In genomic region chr1:119606394-119606793, GRCh38 we compare ENCODE assay signal across 18 cellular contexts. TPM values are rescaled to one million over a fixed set of nuclear protein-coding genes. Genes with fewer than 3 reads are reported as not detected.
DNase-seq lines count a peak whose midpoint lies in the region; ATAC-seq, FAIRE-seq and TF ChIP-seq lines count a peak whose summit lies in the region.
"Had no signal": no experiment of that assay in that cellular context is flagged by ENCODE, and none has a peak within 500 bp of the region (broad histone marks: within the 10 kb centered on the region; RNA-seq: fewer than 3 reads in every experiment).

No MANE protein-coding gene starts in this region.

- H2AFZ ChIP-seq in OCI-LY3 (ENCODE audit: low read depth, low read length) = no peak overlapping the region
- no peak overlapping the region for H2AFZ ChIP-seq in astrocyte (ENCODE audit: low read depth, low read length)
- H2AFZ ChIP-seq: GM23338 had no signal

- H3K27ac Mint-ChIP-seq in astrocyte (ENCODE audit: unreplicated experiment) = peak overlapping the region; percentile 0
- H3K27ac Mint-ChIP-seq in type B pancreatic cell = peak overlapping the region; percentile 35
- H3K27ac Mint-ChIP-seq: CD4-positive, alpha-beta memory T cell; GM23338 had no signal

- H3K27me3 Mint-ChIP-seq in astrocyte (ENCODE audit: low read depth, unreplicated experiment) (no peaks in the 10 kb centered on the region), type B pancreatic cell (peaks cover under 1% of the 10 kb centered on the region)

- H3K4me3 Mint-ChIP-seq in astrocyte (ENCODE audit: unreplicated experiment) = no peak overlapping the region
- no peak overlapping the region for H3K4me3 Mint-ChIP-seq in type B pancreatic cell
- H3K4me3 Mint-ChIP-seq: CD4-positive, alpha-beta memory T cell; GM23338 had no signal

- H3K9me3 ChIP-seq in OCI-LY3 (ENCODE audit: insufficient read depth, low read length) (no peaks in the 10 kb centered on the region), astrocyte (ENCODE audit: insufficient read depth, low read depth, low read length) (no peaks in the 10 kb centered on the region), left lung (no peaks in the 10 kb centered on the region)

- H3K36me3 ChIP-seq in OCI-LY3 (replicated peaks; ENCODE audit: low read depth, low read length) (no peaks in the 10 kb centered on the region), astrocyte (ENCODE audit: insufficient read depth, low read length) (no peaks in the 10 kb centered on the region), left lung (no peaks in the 10 kb centered on the region)

- H3K36me3 Mint-ChIP-seq in astrocyte (ENCODE audit: low read depth, unreplicated experiment) = peaks cover 6% of the 10 kb centered on the region
- H3K36me3 Mint-ChIP-seq in type B pancreatic cell = no peaks in the 10 kb centered on the region
- H3K36me3 Mint-ChIP-seq: CD4-positive, alpha-beta memory T cell had no signal

- no peaks in the 10 kb centered on the region; the same call in 1 of the 2 replicates for H3K27me3 ChIP-seq in OCI-LY3 (ENCODE audit: low read depth, low read length)
- H3K27me3 ChIP-seq in astrocyte (ENCODE audit: insufficient read depth, low read length) = peaks cover 18% of the 10 kb centered on the region
- H3K27me3 ChIP-seq in left lung = no peaks in the 10 kb centered on the region

- peaks cover 44% of the 10 kb centered on the region for H3K4me1 ChIP-seq in OCI-LY3 (ENCODE audit: low read length)
- H3K4me1 ChIP-seq in astrocyte (ENCODE audit: insufficient read depth, low read length) = peaks cover 6% of the 10 kb centered on the region
- peaks cover 7 to 33% of the 10 kb centered on the region in 2 donors for H3K4me1 ChIP-seq in left lung

- H3K79me2 ChIP-seq in OCI-LY3 (ENCODE audit: low read length) (no peaks in the 10 kb centered on the region), astrocyte (ENCODE audit: insufficient read depth, low read length) (no peaks in the 10 kb centered on the region)

- H4K20me1 ChIP-seq in OCI-LY3 (ENCODE audit: insufficient read depth, low read length) (no peaks in the 10 kb centered on the region), astrocyte (ENCODE audit: insufficient read depth, low read length) (no peaks in the 10 kb centered on the region)

- H3K9ac ChIP-seq in OCI-LY3 (ENCODE audit: low read length) = no peak overlapping the region
- no peak overlapping the region for H3K9ac ChIP-seq in astrocyte (ENCODE audit: low read length)

- DNase-seq in astrocyte (ENCODE audit: low read depth) (no peak), left lung (no peak), type B pancreatic cell (ENCODE audit: extremely low spot score, unreplicated experiment) (no peak), hypothalamus (lab: John Stamatoyannopoulos, UW) (no peak)
- DNase-seq: ACHN; CD4-positive, alpha-beta memory T cell; DMS153; DMS79; H7 had no signal

- peak; percentile 35 for ATAC-seq in left lung
- ATAC-seq in HG03378 (IDR thresholded peaks at IDR 0.05; ENCODE audit: unreplicated experiment) = no peak
- ATAC-seq in GM19351 (IDR thresholded peaks at IDR 0.05; ENCODE audit: unreplicated experiment) = no peak
- ATAC-seq: GM23338, HCT116 had no signal

- peaks cover 61% of the 10 kb centered on the region for H3K4me1 Mint-ChIP-seq in astrocyte (ENCODE audit: low read depth, unreplicated experiment)
- H3K4me1 Mint-ChIP-seq in type B pancreatic cell (ENCODE audit: unreplicated experiment) = peaks cover 2% of the 10 kb centered on the region
- H3K4me1 Mint-ChIP-seq: CD4-positive, alpha-beta memory T cell had no signal

- H3K4me2 ChIP-seq in OCI-LY3 (ENCODE audit: low read length) = 0 out of 2 replicates have a peak overlapping the region, but pooled peaks have one; percentile 13
- no peak overlapping the region for H3K4me2 ChIP-seq in astrocyte (ENCODE audit: low read length)
- H3K4me2 ChIP-seq: GM23338 had no signal

- intact Hi-C loops in left lung (cut with DNase I) = no loop called here

- H3K9me3 Mint-ChIP-seq in astrocyte (ENCODE audit: unreplicated experiment) (peaks cover 3% of the 10 kb centered on the region), type B pancreatic cell (no peaks in the 10 kb centered on the region)
- H3K9me3 Mint-ChIP-seq: GM23338 had no signal

- FAIRE-seq in astrocyte (lab: Jason Lieb, UNC) = no peak
- FAIRE-seq: A204.1, GM12892, GM18507 had no signal

- TF ChIP-seq CTCF in OCI-LY3 (IDR thresholded peaks at IDR 0.05; ENCODE audit: low read depth, low read length) (no peak), astrocyte (IDR thresholded peaks at IDR 0.05; ENCODE audit: insufficient read depth, low read depth, low read length) (no peak), left lung (IDR thresholded peaks at IDR 0.05) (no peak), type B pancreatic cell (conservative IDR thresholded peaks at IDR 0.05) (no peak)

- H3K4me3 ChIP-seq in OCI-LY3 (ENCODE audit: low read length) = no peak overlapping the region
- no peak overlapping the region for H3K4me3 ChIP-seq in astrocyte (ENCODE audit: insufficient read depth, low read depth, low read length)
- H3K4me3 ChIP-seq in left lung = no peak overlapping the region
- H3K4me3 ChIP-seq: GM23338 had no signal

- no peak overlapping the region for H3K27ac ChIP-seq in OCI-LY3 (ENCODE audit: low read length)
- H3K27ac ChIP-seq in astrocyte (ENCODE audit: low read depth, low read length) = no peak overlapping the region
- H3K27ac ChIP-seq in left lung = no peak overlapping the region
- H3K27ac ChIP-seq: C4-2B had no signal

RNA-seq across cellular contexts. Expression of gene ZNF697, which starts 41.7 kb away (rescaled TPM):
- 46.1 and 58.4 TPM in 2 replicates for total RNA-seq in astrocyte
- 1 to 10 TPM; 8.0 to 8.1 TPM for total RNA-seq in left lung
- total RNA-seq in type B pancreatic cell (ENCODE audit: low replicate concordance) = 9.9 and 11.8 TPM in 2 replicates
